In the genomic region with DNA sequence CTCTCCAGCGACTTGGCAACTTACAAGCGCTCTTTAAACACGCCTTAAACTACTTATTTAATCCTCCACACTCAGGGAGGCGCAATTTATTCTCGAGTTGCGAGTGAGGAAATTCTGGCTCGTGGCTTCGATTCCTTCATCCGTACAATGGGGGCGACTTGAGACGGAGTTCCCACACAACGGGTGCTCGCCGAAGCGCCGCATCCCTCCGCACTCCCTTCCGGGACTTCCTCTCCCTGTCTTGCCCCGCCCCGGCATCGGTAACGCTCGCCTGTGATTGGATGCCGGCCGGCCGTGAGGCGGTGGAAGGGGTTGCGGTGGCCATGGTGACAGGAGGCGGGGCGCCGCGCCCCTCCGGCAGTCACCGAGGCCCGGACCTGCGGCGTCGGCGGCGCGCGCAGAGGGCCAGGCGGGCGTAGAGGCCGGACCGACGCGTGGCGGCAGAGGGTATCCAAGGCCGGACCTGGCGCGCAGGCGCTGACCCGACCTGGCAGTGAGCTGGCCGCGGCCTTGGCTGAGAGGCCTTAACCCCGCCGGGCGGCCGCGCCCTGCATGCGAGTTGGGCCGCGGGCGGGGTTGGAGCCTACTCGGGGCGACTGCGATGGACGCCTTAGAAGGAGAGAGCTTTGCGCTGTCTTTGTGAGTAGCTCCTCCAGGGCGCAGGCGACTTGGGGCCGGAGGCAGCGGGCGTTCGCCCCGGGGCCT, we compare ENCODE assay signal across 1 cellular context.
A peak's percentile ranks its signal among the peaks of the same experiment; 100 is the strongest.
TF ChIP-seq lines count a peak whose summit lies in the region.

A gene (plus strand): TSS at position 493 of the 705 bp plus-strand sequence. CDS start 109 bp downstream, at position 602.

TF ChIP-seq in K562, 482 proteins besides CTCF, POLR2A, EP300 and RAD21 (continued from another document and continues in another):
- TF ChIP-seq, protein P1, sequence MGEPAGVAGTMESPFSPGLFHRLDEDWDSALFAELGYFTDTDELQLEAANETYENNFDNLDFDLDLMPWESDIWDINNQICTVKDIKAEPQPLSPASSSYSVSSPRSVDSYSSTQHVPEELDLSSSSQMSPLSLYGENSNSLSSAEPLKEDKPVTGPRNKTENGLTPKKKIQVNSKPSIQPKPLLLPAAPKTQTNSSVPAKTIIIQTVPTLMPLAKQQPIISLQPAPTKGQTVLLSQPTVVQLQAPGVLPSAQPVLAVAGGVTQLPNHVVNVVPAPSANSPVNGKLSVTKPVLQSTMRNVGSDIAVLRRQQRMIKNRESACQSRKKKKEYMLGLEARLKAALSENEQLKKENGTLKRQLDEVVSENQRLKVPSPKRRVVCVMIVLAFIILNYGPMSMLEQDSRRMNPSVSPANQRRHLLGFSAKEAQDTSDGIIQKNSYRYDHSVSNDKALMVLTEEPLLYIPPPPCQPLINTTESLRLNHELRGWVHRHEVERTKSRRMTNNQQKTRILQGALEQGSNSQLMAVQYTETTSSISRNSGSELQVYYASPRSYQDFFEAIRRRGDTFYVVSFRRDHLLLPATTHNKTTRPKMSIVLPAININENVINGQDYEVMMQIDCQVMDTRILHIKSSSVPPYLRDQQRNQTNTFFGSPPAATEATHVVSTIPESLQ (CRISPR knock-in tag; IDR thresholded peaks at IDR 0.05) = peak; percentile 31; the same call in 1 of the 2 replicates
- TF ChIP-seq NBN (IDR thresholded peaks at IDR 0.05; ENCODE audit: low read depth) (no peak; the same call in 1 of the 2 replicates), ESRRB (CRISPR knock-in tag; IDR thresholded peaks at IDR 0.05; ENCODE audit: borderline replicate concordance) (no peak), ZNF282 (CRISPR knock-in tag; IDR thresholded peaks at IDR 0.05) (no peak), ZKSCAN1 (IDR thresholded peaks at IDR 0.05; ENCODE audit: low read depth, low read length) (no peak), NR2C2 (CRISPR knock-in tag; IDR thresholded peaks at IDR 0.05) (no peak), NR2C2 (tag; IDR thresholded peaks at IDR 0.05) (peak; percentile 84), KDM1A (IDR thresholded peaks at IDR 0.05) (peak; percentile 55 to 64; a peak in 1 of 4 replicates), SP2 (IDR thresholded peaks at IDR 0.05; ENCODE audit: extremely low read depth, low read depth, low read length, poor library complexity, severe bottlenecking) (peak; percentile 29), MAZ (CRISPR knock-in tag; conservative IDR thresholded peaks at IDR 0.05 in 1 of 2, IDR thresholded peaks at IDR 0.05 in 1 of 2) (peak in 1 of 2 experiments; percentile 82; a peak in 3 of 4 replicates), TFAM (CRISPR knock-in tag; conservative IDR thresholded peaks at IDR 0.05) (no peak), XRCC5 (IDR thresholded peaks at IDR 0.05; ENCODE audit: low read depth, low read length) (peak; percentile 85), GATA2 (CRISPR knock-in tag; IDR thresholded peaks at IDR 0.05) (no peak), TAF1 (IDR thresholded peaks at IDR 0.05; ENCODE audit: control insufficient read depth, extremely low read depth, insufficient read depth, low read length, severe bottlenecking) (peak; percentile 59), SRSF1 (IDR thresholded peaks at IDR 0.05; ENCODE audit: low read depth, low read length) (0 out of 2 replicates have a peak, but pooled peaks have one; percentile 66), SOX6 (IDR thresholded peaks at IDR 0.05) (peak; percentile 50; the same call in 1 of the 2 replicates), POLR2AphosphoS5 (IDR thresholded peaks at IDR 0.05; ENCODE audit: control insufficient read depth, insufficient read depth, low read depth, low read length) (0 out of 2 replicates have a peak, but pooled peaks have one; percentile 11), ELF1 (tag; IDR thresholded peaks at IDR 0.05) (peak; percentile 90), FOXA1 (IDR thresholded peaks at IDR 0.05; ENCODE audit: borderline replicate concordance) (no peak), PHF8 (IDR thresholded peaks at IDR 0.05; ENCODE audit: borderline replicate concordance, low read length) (peak; percentile 94), MAFF (IDR thresholded peaks at IDR 0.05; ENCODE audit: low read length) (no peak), NR4A1 (CRISPR knock-in tag; IDR thresholded peaks at IDR 0.05) (no peak), NR4A1 (tag; IDR thresholded peaks at IDR 0.05) (peak; percentile 49; the same call in 1 of the 2 replicates), FOSL1 (tag; conservative IDR thresholded peaks at IDR 0.05) (peak; percentile 46; the same call in 1 of the 2 replicates), HDAC3 (IDR thresholded peaks at IDR 0.05; ENCODE audit: borderline replicate concordance, partially characterized antibody) (no peak), CHD4 (IDR thresholded peaks at IDR 0.05; ENCODE audit: insufficient read depth, insufficient replicate concordance, low read depth, low read length, poor library complexity, severe bottlenecking) (no peak), MTA1 (IDR thresholded peaks at IDR 0.05; ENCODE audit: borderline replicate concordance) (peak; percentile 72; the same call in 1 of the 2 replicates), ZNF197 (CRISPR knock-in tag; IDR thresholded peaks at IDR 0.05; ENCODE audit: low read depth) (no peak), TBP (optimal IDR thresholded peaks at IDR 0.05; ENCODE audit: low read depth, low read length) (peak; percentile 72)
- TF ChIP-seq, protein P2, sequence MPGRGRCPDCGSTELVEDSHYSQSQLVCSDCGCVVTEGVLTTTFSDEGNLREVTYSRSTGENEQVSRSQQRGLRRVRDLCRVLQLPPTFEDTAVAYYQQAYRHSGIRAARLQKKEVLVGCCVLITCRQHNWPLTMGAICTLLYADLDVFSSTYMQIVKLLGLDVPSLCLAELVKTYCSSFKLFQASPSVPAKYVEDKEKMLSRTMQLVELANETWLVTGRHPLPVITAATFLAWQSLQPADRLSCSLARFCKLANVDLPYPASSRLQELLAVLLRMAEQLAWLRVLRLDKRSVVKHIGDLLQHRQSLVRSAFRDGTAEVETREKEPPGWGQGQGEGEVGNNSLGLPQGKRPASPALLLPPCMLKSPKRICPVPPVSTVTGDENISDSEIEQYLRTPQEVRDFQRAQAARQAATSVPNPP (IDR thresholded peaks at IDR 0.05; ENCODE audit: borderline replicate concordance, insufficient read depth, insufficient read length) = no peak
- TF ChIP-seq, protein P3, sequence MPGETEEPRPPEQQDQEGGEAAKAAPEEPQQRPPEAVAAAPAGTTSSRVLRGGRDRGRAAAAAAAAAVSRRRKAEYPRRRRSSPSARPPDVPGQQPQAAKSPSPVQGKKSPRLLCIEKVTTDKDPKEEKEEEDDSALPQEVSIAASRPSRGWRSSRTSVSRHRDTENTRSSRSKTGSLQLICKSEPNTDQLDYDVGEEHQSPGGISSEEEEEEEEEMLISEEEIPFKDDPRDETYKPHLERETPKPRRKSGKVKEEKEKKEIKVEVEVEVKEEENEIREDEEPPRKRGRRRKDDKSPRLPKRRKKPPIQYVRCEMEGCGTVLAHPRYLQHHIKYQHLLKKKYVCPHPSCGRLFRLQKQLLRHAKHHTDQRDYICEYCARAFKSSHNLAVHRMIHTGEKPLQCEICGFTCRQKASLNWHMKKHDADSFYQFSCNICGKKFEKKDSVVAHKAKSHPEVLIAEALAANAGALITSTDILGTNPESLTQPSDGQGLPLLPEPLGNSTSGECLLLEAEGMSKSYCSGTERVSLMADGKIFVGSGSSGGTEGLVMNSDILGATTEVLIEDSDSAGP (CRISPR knock-in tag; IDR thresholded peaks at IDR 0.05) = no peak
- TF ChIP-seq, protein P4, sequence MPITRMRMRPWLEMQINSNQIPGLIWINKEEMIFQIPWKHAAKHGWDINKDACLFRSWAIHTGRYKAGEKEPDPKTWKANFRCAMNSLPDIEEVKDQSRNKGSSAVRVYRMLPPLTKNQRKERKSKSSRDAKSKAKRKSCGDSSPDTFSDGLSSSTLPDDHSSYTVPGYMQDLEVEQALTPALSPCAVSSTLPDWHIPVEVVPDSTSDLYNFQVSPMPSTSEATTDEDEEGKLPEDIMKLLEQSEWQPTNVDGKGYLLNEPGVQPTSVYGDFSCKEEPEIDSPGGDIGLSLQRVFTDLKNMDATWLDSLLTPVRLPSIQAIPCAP (CRISPR knock-in tag; IDR thresholded peaks at IDR 0.05; ENCODE audit: borderline replicate concordance) = no peak
- TF ChIP-seq, protein P5, sequence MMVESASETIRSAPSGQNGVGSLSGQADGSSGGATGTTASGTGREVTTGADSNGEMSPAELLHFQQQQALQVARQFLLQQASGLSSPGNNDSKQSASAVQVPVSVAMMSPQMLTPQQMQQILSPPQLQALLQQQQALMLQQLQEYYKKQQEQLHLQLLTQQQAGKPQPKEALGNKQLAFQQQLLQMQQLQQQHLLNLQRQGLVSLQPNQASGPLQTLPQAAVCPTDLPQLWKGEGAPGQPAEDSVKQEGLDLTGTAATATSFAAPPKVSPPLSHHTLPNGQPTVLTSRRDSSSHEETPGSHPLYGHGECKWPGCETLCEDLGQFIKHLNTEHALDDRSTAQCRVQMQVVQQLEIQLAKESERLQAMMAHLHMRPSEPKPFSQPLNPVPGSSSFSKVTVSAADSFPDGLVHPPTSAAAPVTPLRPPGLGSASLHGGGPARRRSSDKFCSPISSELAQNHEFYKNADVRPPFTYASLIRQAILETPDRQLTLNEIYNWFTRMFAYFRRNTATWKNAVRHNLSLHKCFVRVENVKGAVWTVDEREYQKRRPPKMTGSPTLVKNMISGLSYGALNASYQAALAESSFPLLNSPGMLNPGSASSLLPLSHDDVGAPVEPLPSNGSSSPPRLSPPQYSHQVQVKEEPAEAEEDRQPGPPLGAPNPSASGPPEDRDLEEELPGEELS (CRISPR knock-in tag; IDR thresholded peaks at IDR 0.05; ENCODE audit: borderline replicate concordance) = peak; percentile 46; the same call in 1 of the 2 replicates
- TF ChIP-seq, protein P6, sequence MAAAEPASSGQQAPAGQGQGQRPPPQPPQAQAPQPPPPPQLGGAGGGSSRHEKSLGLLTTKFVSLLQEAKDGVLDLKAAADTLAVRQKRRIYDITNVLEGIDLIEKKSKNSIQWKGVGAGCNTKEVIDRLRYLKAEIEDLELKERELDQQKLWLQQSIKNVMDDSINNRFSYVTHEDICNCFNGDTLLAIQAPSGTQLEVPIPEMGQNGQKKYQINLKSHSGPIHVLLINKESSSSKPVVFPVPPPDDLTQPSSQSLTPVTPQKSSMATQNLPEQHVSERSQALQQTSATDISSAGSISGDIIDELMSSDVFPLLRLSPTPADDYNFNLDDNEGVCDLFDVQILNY (CRISPR knock-in tag; IDR thresholded peaks at IDR 0.05) = no peak
- TF ChIP-seq, protein P7, sequence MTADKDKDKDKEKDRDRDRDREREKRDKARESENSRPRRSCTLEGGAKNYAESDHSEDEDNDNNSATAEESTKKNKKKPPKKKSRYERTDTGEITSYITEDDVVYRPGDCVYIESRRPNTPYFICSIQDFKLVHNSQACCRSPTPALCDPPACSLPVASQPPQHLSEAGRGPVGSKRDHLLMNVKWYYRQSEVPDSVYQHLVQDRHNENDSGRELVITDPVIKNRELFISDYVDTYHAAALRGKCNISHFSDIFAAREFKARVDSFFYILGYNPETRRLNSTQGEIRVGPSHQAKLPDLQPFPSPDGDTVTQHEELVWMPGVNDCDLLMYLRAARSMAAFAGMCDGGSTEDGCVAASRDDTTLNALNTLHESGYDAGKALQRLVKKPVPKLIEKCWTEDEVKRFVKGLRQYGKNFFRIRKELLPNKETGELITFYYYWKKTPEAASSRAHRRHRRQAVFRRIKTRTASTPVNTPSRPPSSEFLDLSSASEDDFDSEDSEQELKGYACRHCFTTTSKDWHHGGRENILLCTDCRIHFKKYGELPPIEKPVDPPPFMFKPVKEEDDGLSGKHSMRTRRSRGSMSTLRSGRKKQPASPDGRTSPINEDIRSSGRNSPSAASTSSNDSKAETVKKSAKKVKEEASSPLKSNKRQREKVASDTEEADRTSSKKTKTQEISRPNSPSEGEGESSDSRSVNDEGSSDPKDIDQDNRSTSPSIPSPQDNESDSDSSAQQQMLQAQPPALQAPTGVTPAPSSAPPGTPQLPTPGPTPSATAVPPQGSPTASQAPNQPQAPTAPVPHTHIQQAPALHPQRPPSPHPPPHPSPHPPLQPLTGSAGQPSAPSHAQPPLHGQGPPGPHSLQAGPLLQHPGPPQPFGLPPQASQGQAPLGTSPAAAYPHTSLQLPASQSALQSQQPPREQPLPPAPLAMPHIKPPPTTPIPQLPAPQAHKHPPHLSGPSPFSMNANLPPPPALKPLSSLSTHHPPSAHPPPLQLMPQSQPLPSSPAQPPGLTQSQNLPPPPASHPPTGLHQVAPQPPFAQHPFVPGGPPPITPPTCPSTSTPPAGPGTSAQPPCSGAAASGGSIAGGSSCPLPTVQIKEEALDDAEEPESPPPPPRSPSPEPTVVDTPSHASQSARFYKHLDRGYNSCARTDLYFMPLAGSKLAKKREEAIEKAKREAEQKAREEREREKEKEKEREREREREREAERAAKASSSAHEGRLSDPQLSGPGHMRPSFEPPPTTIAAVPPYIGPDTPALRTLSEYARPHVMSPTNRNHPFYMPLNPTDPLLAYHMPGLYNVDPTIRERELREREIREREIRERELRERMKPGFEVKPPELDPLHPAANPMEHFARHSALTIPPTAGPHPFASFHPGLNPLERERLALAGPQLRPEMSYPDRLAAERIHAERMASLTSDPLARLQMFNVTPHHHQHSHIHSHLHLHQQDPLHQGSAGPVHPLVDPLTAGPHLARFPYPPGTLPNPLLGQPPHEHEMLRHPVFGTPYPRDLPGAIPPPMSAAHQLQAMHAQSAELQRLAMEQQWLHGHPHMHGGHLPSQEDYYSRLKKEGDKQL (CRISPR knock-in tag; IDR thresholded peaks at IDR 0.05; ENCODE audit: borderline replicate concordance) = no peak
- TF ChIP-seq, protein P8, sequence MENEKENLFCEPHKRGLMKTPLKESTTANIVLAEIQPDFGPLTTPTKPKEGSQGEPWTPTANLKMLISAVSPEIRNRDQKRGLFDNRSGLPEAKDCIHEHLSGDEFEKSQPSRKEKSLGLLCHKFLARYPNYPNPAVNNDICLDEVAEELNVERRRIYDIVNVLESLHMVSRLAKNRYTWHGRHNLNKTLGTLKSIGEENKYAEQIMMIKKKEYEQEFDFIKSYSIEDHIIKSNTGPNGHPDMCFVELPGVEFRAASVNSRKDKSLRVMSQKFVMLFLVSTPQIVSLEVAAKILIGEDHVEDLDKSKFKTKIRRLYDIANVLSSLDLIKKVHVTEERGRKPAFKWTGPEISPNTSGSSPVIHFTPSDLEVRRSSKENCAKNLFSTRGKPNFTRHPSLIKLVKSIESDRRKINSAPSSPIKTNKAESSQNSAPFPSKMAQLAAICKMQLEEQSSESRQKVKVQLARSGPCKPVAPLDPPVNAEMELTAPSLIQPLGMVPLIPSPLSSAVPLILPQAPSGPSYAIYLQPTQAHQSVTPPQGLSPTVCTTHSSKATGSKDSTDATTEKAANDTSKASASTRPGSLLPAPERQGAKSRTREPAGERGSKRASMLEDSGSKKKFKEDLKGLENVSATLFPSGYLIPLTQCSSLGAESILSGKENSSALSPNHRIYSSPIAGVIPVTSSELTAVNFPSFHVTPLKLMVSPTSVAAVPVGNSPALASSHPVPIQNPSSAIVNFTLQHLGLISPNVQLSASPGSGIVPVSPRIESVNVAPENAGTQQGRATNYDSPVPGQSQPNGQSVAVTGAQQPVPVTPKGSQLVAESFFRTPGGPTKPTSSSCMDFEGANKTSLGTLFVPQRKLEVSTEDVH (IDR thresholded peaks at IDR 0.05; ENCODE audit: low read depth, partially characterized antibody) = peak; percentile 51
